In genomic region chr12:101552277-101552676, GRCh38 we compare ENCODE assay signal across 15 cellular contexts. TPM values are rescaled to one million over a fixed set of nuclear protein-coding genes. Genes with fewer than 3 reads are reported as not detected.
DNase-seq lines count a peak whose midpoint lies in the region; ATAC-seq, FAIRE-seq and TF ChIP-seq lines count a peak whose summit lies in the region.
"Had no signal": no experiment of that assay in that cellular context is flagged by ENCODE, and none has a peak within 500 bp of the region (broad histone marks: within the 10 kb centered on the region; RNA-seq: fewer than 3 reads in every experiment).

No MANE protein-coding gene starts in this region.

- H2AFZ ChIP-seq in GM23338, result 0 out of 2 replicates have a peak overlapping the region, but pooled peaks have one; percentile 26

- H3K27ac ChIP-seq in GM23338 (ENCODE audit: low read depth), result no peak overlapping the region
- H3K27ac ChIP-seq in kidney (ENCODE audit: low read depth in 2 of 2, low read length in 2 of 2), result no peak overlapping the region
- H3K27ac ChIP-seq: pancreas, thyroid gland had no signal

- H3K4me1 ChIP-seq in GM23338 (ENCODE audit: insufficient read depth), result no peaks in the 10 kb centered on the region; the same call in 1 of the 2 replicates
- H3K4me1 ChIP-seq in kidney (ENCODE audit: control insufficient read depth in 1 of 2, insufficient read depth in 1 of 2, low read depth in 1 of 2, low read length in 2 of 2), result no peaks in the 10 kb centered on the region
- H3K4me1 ChIP-seq: pancreas, thyroid gland had no signal

- peaks cover 3% of the 10 kb centered on the region; the same call in 1 of the 2 replicates for H3K9me2 ChIP-seq in GM23338 (ENCODE audit: insufficient read depth)

- ATAC-seq in GM23338, result no peak
- ATAC-seq: activated naive CD8-positive, alpha-beta T cell treated with anti-CD3 and anti-CD28 coated beads, Interleukin-2, amount 50 U/mL, for 24 hours; pancreas; T-cell had no signal

- no peak overlapping the region for H3K4me3 Mint-ChIP-seq in GM23338
- H3K4me3 Mint-ChIP-seq in activated CD4-positive, alpha-beta T cell treated with anti-CD3 and anti-CD28 coated beads, Interleukin-2, amount 10 ng/mL, durations not matched to agents 7 days and 5 days, result no peak overlapping the region
- H3K4me3 Mint-ChIP-seq: activated naive CD8-positive, alpha-beta T cell treated with anti-CD3 and anti-CD28 coated beads, Interleukin-2, amount 50 U/mL, for 24 hours; T-cell had no signal

- H3K36me3 Mint-ChIP-seq in GM23338 (ENCODE audit: low read depth), result peaks cover 21% of the 10 kb centered on the region; the same call in 2 of the 3 replicates
- no peaks in the 10 kb centered on the region for H3K36me3 Mint-ChIP-seq in activated CD4-positive, alpha-beta T cell treated with anti-CD3 and anti-CD28 coated beads, Interleukin-2, amount 10 ng/mL, durations not matched to agents 7 days and 5 days (ENCODE audit: low read depth)
- H3K36me3 Mint-ChIP-seq: T-cell had no signal

- intact Hi-C loops in kidney (cut with DNase I), result no loop called here

- DNase-seq in GM23338 (ENCODE audit: low spot score) (no peak), NCI-H524 (lab: John Stamatoyannopoulos, UW) (peak; percentile 22 to 88), fibroblast of peridontal ligament (ENCODE audit: extremely low read depth) (peak; percentile 18), renal cortical epithelial cell (ENCODE audit: low read depth) (peak; percentile 3), kidney (no peak), C1 segment of cervical spinal cord (lab: John Stamatoyannopoulos, UW) (no peak)
- no peak for DNase-seq in activated CD4-positive, alpha-beta T cell treated with anti-CD3 and anti-CD28 coated beads, Interleukin-2, amount 10 ng/mL, durations not matched to agents 7 days and 5 days
- DNase-seq: activated CD8-positive, alpha-beta memory T cell treated with anti-CD3 and anti-CD28 coated beads for 24 hours; activated naive CD8-positive, alpha-beta T cell treated with anti-CD3 and anti-CD28 coated beads, Interleukin-2, amount 50 U/mL, for 24 hours; KBM-7; NCI-H526 treated with DMSO at 0.1 percent for 48 hours; pancreas; T-cell; thyroid gland had no signal

- H3K9me3 Mint-ChIP-seq in GM23338, result peaks cover 27% of the 10 kb centered on the region
- H3K9me3 Mint-ChIP-seq in activated CD4-positive, alpha-beta T cell treated with anti-CD3 and anti-CD28 coated beads, Interleukin-2, amount 10 ng/mL, durations not matched to agents 7 days and 5 days, result peaks cover 5% of the 10 kb centered on the region
- H3K9me3 Mint-ChIP-seq: activated naive CD8-positive, alpha-beta T cell treated with anti-CD3 and anti-CD28 coated beads, Interleukin-2, amount 50 U/mL, for 24 hours had no signal

- POLR2A ChIA-PET in activated CD4-positive, alpha-beta T cell treated with anti-CD3 and anti-CD28 coated beads, Interleukin-2, amount 10 ng/mL, durations not matched to agents 7 days and 5 days (lab: Charles Lee), result no interaction called here

- H3K79me2 ChIP-seq in GM23338 (replicated peaks; ENCODE audit: insufficient read depth), result no peaks in the 10 kb centered on the region

- H3F3A ChIP-seq in GM23338 (replicated peaks; ENCODE audit: low read depth), result no peaks in the 10 kb centered on the region

- H3K9me3 ChIP-seq in kidney (ENCODE audit: control insufficient read depth in 1 of 2, low read length in 2 of 2), result no peaks in the 10 kb centered on the region
- H3K9me3 ChIP-seq: pancreas, thyroid gland had no signal

- no peak overlapping the region for H3K9ac ChIP-seq in kidney (ENCODE audit: low read length in 2 of 2)

- TF ChIP-seq CTCF in GM23338 (conservative IDR thresholded peaks at IDR 0.05; ENCODE audit: low read depth in 2 of 2) (no peak), kidney (IDR thresholded peaks at IDR 0.05; ENCODE audit: borderline replicate concordance, extremely low read depth, insufficient read depth) (no peak)

- H3K4me3 ChIP-seq in GM23338 (no peak overlapping the region), kidney (ENCODE audit: low read length in 2 of 2) (no peak overlapping the region)
- H3K4me3 ChIP-seq: pancreas, thyroid gland had no signal

- no peak overlapping the region for H3K4me2 ChIP-seq in GM23338

- CTCF ChIA-PET in activated CD4-positive, alpha-beta T cell treated with anti-CD3 and anti-CD28 coated beads, Interleukin-2, amount 10 ng/mL, durations not matched to agents 7 days and 5 days (lab: Charles Lee), result no interaction called here

- H4K20me1 ChIP-seq in GM23338 (replicated peaks; ENCODE audit: insufficient read depth), result no peaks in the 10 kb centered on the region

- no peak for FAIRE-seq in kidney (lab: Jason Lieb, UNC)
- FAIRE-seq: endometrium, pancreas had no signal

- no peaks in the 10 kb centered on the region; the same call in 1 of the 2 replicates for H3K36me3 ChIP-seq in GM23338 (ENCODE audit: insufficient read depth)
- no peaks in the 10 kb centered on the region for H3K36me3 ChIP-seq in kidney (ENCODE audit: control insufficient read depth in 1 of 2, insufficient read depth in 2 of 2, low read length in 2 of 2)
- H3K36me3 ChIP-seq: pancreas, thyroid gland had no signal

- peaks cover 7% of the 10 kb centered on the region; the same call in 2 of the 3 replicates for H3K4me1 Mint-ChIP-seq in GM23338
- H3K4me1 Mint-ChIP-seq in activated CD4-positive, alpha-beta T cell treated with anti-CD3 and anti-CD28 coated beads, Interleukin-2, amount 10 ng/mL, durations not matched to agents 7 days and 5 days, result no peaks in the 10 kb centered on the region
- H3K4me1 Mint-ChIP-seq: activated naive CD8-positive, alpha-beta T cell treated with anti-CD3 and anti-CD28 coated beads, Interleukin-2, amount 50 U/mL, for 24 hours; T-cell had no signal

- no peaks in the 10 kb centered on the region for H3K27me3 ChIP-seq in GM23338 (ENCODE audit: insufficient read depth)
- H3K27me3 ChIP-seq: pancreas, thyroid gland had no signal

- H3K27me3 Mint-ChIP-seq in GM23338 (ENCODE audit: insufficient read depth, low read depth, poor library complexity), result peaks cover 2% of the 10 kb centered on the region
- no peaks in the 10 kb centered on the region for H3K27me3 Mint-ChIP-seq in activated CD4-positive, alpha-beta T cell treated with anti-CD3 and anti-CD28 coated beads, Interleukin-2, amount 10 ng/mL, durations not matched to agents 7 days and 5 days

- no peak overlapping the region for H3K27ac Mint-ChIP-seq in GM23338
- no peak overlapping the region for H3K27ac Mint-ChIP-seq in activated CD4-positive, alpha-beta T cell treated with anti-CD3 and anti-CD28 coated beads, Interleukin-2, amount 10 ng/mL, durations not matched to agents 7 days and 5 days
- H3K27ac Mint-ChIP-seq: activated naive CD8-positive, alpha-beta T cell treated with anti-CD3 and anti-CD28 coated beads, Interleukin-2, amount 50 U/mL, for 24 hours; T-cell had no signal

TF ChIP-seq in GM23338, 12 proteins besides CTCF, POLR2A, EP300 and RAD21 (continues in another document):
- TF ChIP-seq NANOG (IDR thresholded peaks at IDR 0.05; ENCODE audit: borderline replicate concordance), result no peak
- no peak for TF ChIP-seq EZH2 (IDR thresholded peaks at IDR 0.05; ENCODE audit: low read depth, unreplicated experiment)
- TF ChIP-seq ETS1 (IDR thresholded peaks at IDR 0.05), result no peak
- no peak for TF ChIP-seq POLR2AphosphoS5 (IDR thresholded peaks at IDR 0.05; ENCODE audit: low read depth)

RNA-seq across cellular contexts. Expression of gene MYBPC1, which starts 42.5 kb away (rescaled TPM):
- 0.54 TPM in 1 of 2 replicates, not detected in the other for total RNA-seq in GM23338 (2014; rRNA removed; shearing (Covaris generic))
- polyA plus RNA-seq in GM23338 (2016; fragmentation: Nextera tagmentation; extraction: Ambion mirVana) (0.18 TPM in 1 of 2 replicates, not detected in the other), kidney (ENCODE audit: insufficient read depth, low read depth, low replicate concordance) (not detected)
- total RNA-seq in renal cortical epithelial cell (not detected in 2 replicates), kidney (not detected)
- total RNA-seq in activated CD4-positive, alpha-beta T cell treated with anti-CD3 and anti-CD28 coated beads, Interleukin-2, amount 10 ng/mL, durations not matched to agents 7 days and 5 days, result not detected
- total RNA-seq: T-cell had no signal

Comparison
In these comparisons a context has a peak if more than half of its experiments do, and no peak if none do; other contexts are left out.
1. DNase-seq: peak in NCI-H524 (2 of 2), fibroblast of peridontal ligament (single experiment) and renal cortical epithelial cell (single experiment); none in GM23338 (single experiment), kidney (single experiment), C1 segment of cervical spinal cord (0 of 14) and activated CD4-positive, alpha-beta T cell treated with anti-CD3 and anti-CD28 coated beads, Interleukin-2, amount 10 ng/mL, durations not matched to agents 7 days and 5 days (single experiment).